In genomic region chr14:92581966-92582566, GRCh38 we compare ENCODE assay signal across 20 cellular contexts.
DNase-seq lines count a peak whose midpoint lies in the region; ATAC-seq and TF ChIP-seq lines count a peak whose summit lies in the region.
"Had no signal": no experiment of that assay in that cellular context is flagged by ENCODE, and none has a peak within 500 bp of the region (broad histone marks: within the 10 kb centered on the region; RNA-seq: fewer than 3 reads in every experiment).

No MANE protein-coding gene starts in this region.

- WGBS in spleen, 5 donors, result 62 to 71% (median 66%) methylated on average over 11 of the region's 11 CpGs
- no CpG with 5 or more reads among the region's 11 CpGs for WGBS in H9 (ENCODE audit: extremely low coverage, insufficient read length, low lambda C conversion rate)

- no peak for DNase-seq in CD8-positive, alpha-beta memory T cell
- DNase-seq in activated naive CD8-positive, alpha-beta T cell treated with anti-CD3 and anti-CD28 coated beads for 36 hours, result no peak
- DNase-seq in spleen (peak; percentile 29), H9 (no peak), DMS153 treated with DMSO at 0.1 percent for 48 hours (lab: John Stamatoyannopoulos, UW; ENCODE audit: unreplicated experiment) (no peak)
- DNase-seq: activated CD4-positive, alpha-beta T cell treated with anti-CD3 and anti-CD28 coated beads, Interleukin-2, amount 10 ng/mL, durations not matched to agents 7 days and 5 days; activated T-cell treated with anti-CD3 and anti-CD28 coated beads, Interleukin-2, amount 50 U/mL, for 4 hours; adrenal gland; AML-193; caudate nucleus; GF-D8; GM23248; NCI-H187 treated with DMSO at 0.1 percent for 48 hours; NCI-H446; nucleus accumbens had no signal

- H3K4me3 Mint-ChIP-seq in CD8-positive, alpha-beta memory T cell, result peak overlapping the region in 6 of 7 donors; percentile 65 to 81 (median 70)
- no peak overlapping the region for H3K4me3 Mint-ChIP-seq in activated naive CD8-positive, alpha-beta T cell treated with anti-CD3 and anti-CD28 coated beads for 36 hours
- H3K4me3 Mint-ChIP-seq in H9, result no peak overlapping the region
- H3K4me3 Mint-ChIP-seq: activated CD4-positive, alpha-beta T cell treated with anti-CD3 and anti-CD28 coated beads, Interleukin-2, amount 10 ng/mL, durations not matched to agents 7 days and 5 days; activated T-cell treated with anti-CD3 and anti-CD28 coated beads, Interleukin-2, amount 50 U/mL, for 4 hours had no signal

- H3K79me2 ChIP-seq in H9 (ENCODE audit: insufficient read depth, low read length), result no peaks in the 10 kb centered on the region

- ATAC-seq in GM18867 (IDR thresholded peaks at IDR 0.05; ENCODE audit: unreplicated experiment) (peak; percentile 26), HG03460 (IDR thresholded peaks at IDR 0.05; ENCODE audit: unreplicated experiment) (no peak)
- ATAC-seq: activated T-cell treated with anti-CD3 and anti-CD28 coated beads, Interleukin-2, amount 50 U/mL, for 4 hours had no signal

- no peaks in the 10 kb centered on the region for H4K20me1 ChIP-seq in H9 (ENCODE audit: control insufficient read depth, insufficient read depth, insufficient read length)

- H3K27ac Mint-ChIP-seq in CD8-positive, alpha-beta memory T cell, result peak overlapping the region; percentile 66 to 93 (median 90)
- peak overlapping the region; percentile 90 for H3K27ac Mint-ChIP-seq in activated naive CD8-positive, alpha-beta T cell treated with anti-CD3 and anti-CD28 coated beads for 36 hours
- no peak overlapping the region for H3K27ac Mint-ChIP-seq in H9

- TF ChIP-seq CTCF in spleen (IDR thresholded peaks at IDR 0.05 in 8 of 11, conservative IDR thresholded peaks at IDR 0.05 in 3 of 11) (no peak), H9 (conservative IDR thresholded peaks at IDR 0.05) (no peak)

- H3K27me3 ChIP-seq in CD8-positive, alpha-beta memory T cell (ENCODE audit: insufficient read depth, low read length, poor library complexity, severe bottlenecking), result no peaks in the 10 kb centered on the region
- H3K27me3 ChIP-seq in spleen (replicated peaks in 1 of 7) (no peaks in the 10 kb centered on the region), H9 (ENCODE audit: insufficient read depth, low read length) (no peaks in the 10 kb centered on the region)
- H3K27me3 ChIP-seq: adrenal gland, esophagus muscularis mucosa, right atrium auricular region had no signal

- no peaks in the 10 kb centered on the region for H3K9me3 Mint-ChIP-seq in CD8-positive, alpha-beta memory T cell
- peaks cover 7% of the 10 kb centered on the region for H3K9me3 Mint-ChIP-seq in activated naive CD8-positive, alpha-beta T cell treated with anti-CD3 and anti-CD28 coated beads for 36 hours
- H3K9me3 Mint-ChIP-seq in H9, result peaks cover 0 to 5% of the 10 kb centered on the region in 2 experiments; a peak in 3 of 5 replicates
- H3K9me3 Mint-ChIP-seq: activated T-cell treated with anti-CD3 and anti-CD28 coated beads, Interleukin-2, amount 50 U/mL, for 4 hours had no signal

- H4K5ac ChIP-seq in H9 (ENCODE audit: insufficient read length, low read depth, low read length), result no peak overlapping the region

- TF ChIP-seq POLR2A in spleen (IDR thresholded peaks at IDR 0.05), result no peak

- H3K4me3 ChIP-seq in CD8-positive, alpha-beta memory T cell (ENCODE audit: low read length), result no peak overlapping the region
- no peak overlapping the region for H3K4me3 ChIP-seq in spleen
- H3K4me3 ChIP-seq: adrenal gland, esophagus muscularis mucosa, GM23248, right atrium auricular region had no signal

- no peak overlapping the region for H2BK120ac ChIP-seq in H9 (ENCODE audit: low read depth, low read length, poor library complexity, severe bottlenecking)

- no peak overlapping the region for H4K8ac ChIP-seq in H9 (replicated peaks; ENCODE audit: insufficient read length, low read depth, low read length)

- H3K18ac ChIP-seq in H9 (ENCODE audit: insufficient read length, low read depth, low read length), result no peak overlapping the region

- H3T11ph ChIP-seq in H9 (ENCODE audit: low read length), result no peak overlapping the region

- H3K27me3 Mint-ChIP-seq in CD8-positive, alpha-beta memory T cell, result no peaks in the 10 kb centered on the region
- H3K27me3 Mint-ChIP-seq in activated naive CD8-positive, alpha-beta T cell treated with anti-CD3 and anti-CD28 coated beads for 36 hours, result no peaks in the 10 kb centered on the region
- H3K27me3 Mint-ChIP-seq in H9 (ENCODE audit: low read depth), result peaks cover 1% of the 10 kb centered on the region

- no peak overlapping the region for H2BK15ac ChIP-seq in H9 (ENCODE audit: low read depth, low read length)

- H3K4me1 ChIP-seq in CD8-positive, alpha-beta memory T cell (ENCODE audit: insufficient read depth, low read length), result peaks cover 93% of the 10 kb centered on the region
- H3K4me1 ChIP-seq in spleen (peaks cover 11 to 89% (median 65%) of the 10 kb centered on the region in 6 donors), H9 (ENCODE audit: insufficient read depth, low read length) (no peaks in the 10 kb centered on the region; the same call in 1 of the 2 replicates)

- no peak overlapping the region for H2BK5ac ChIP-seq in H9 (ENCODE audit: insufficient read length, low read length)

- H3K9me3 ChIP-seq in CD8-positive, alpha-beta memory T cell (ENCODE audit: low read length), result no peaks in the 10 kb centered on the region
- H3K9me3 ChIP-seq in spleen (no peaks in the 10 kb centered on the region), H9 (ENCODE audit: control insufficient read depth, low read depth, low read length) (no peaks in the 10 kb centered on the region)
- H3K9me3 ChIP-seq: adrenal gland, esophagus muscularis mucosa, right atrium auricular region had no signal

- peaks cover 94 to 97% (median 96%) of the 10 kb centered on the region in 3 donors for H3K4me1 Mint-ChIP-seq in CD8-positive, alpha-beta memory T cell
- H3K4me1 Mint-ChIP-seq in activated naive CD8-positive, alpha-beta T cell treated with anti-CD3 and anti-CD28 coated beads for 36 hours, result peaks cover 90% of the 10 kb centered on the region
- H3K4me1 Mint-ChIP-seq in H9, result no peaks in the 10 kb centered on the region

- no peak overlapping the region for H3K23ac ChIP-seq in H9 (ENCODE audit: insufficient read length, low read depth, low read length)

- H3K36me3 ChIP-seq in CD8-positive, alpha-beta memory T cell (ENCODE audit: insufficient read depth, low read length), result no peaks in the 10 kb centered on the region
- H3K36me3 ChIP-seq in spleen, result peaks cover 0 to 82% (median 29%) of the 10 kb centered on the region in 6 donors

- no peak overlapping the region for H2BK12ac ChIP-seq in H9 (ENCODE audit: insufficient read length, low read depth, low read length)

- peaks cover 4 to 30% (median 18%) of the 10 kb centered on the region in 3 donors for H3K36me3 Mint-ChIP-seq in CD8-positive, alpha-beta memory T cell
- peaks cover 90% of the 10 kb centered on the region for H3K36me3 Mint-ChIP-seq in activated naive CD8-positive, alpha-beta T cell treated with anti-CD3 and anti-CD28 coated beads for 36 hours
- H3K36me3 Mint-ChIP-seq in H9 (ENCODE audit: insufficient read depth in 1 of 3, low read depth in 3 of 3), result peaks cover 0 to 7% (median 0%) of the 10 kb centered on the region in 3 experiments; a peak in 2 of 7 replicates

- POLR2A ChIA-PET in CD8-positive, alpha-beta memory T cell (lab: Charles Lee), result no interaction called here

- H3K56ac ChIP-seq in H9 (ENCODE audit: insufficient read length, low read depth, low read length), result no peak overlapping the region

- no peak overlapping the region for H2AK5ac ChIP-seq in H9 (ENCODE audit: insufficient read length, low read length)

- H3K79me1 ChIP-seq in H9 (ENCODE audit: insufficient read depth, low read depth, low read length, poor library complexity, severe bottlenecking), result no peaks in the 10 kb centered on the region

- no peak overlapping the region for H4K91ac ChIP-seq in H9 (ENCODE audit: insufficient read length, low read depth, low read length)

- H2AFZ ChIP-seq in H9 (ENCODE audit: low read length), result no peak overlapping the region
- H2AFZ ChIP-seq: GM23248 had no signal

- intact Hi-C loops in spleen (cut with DNase I; ENCODE audit: low total_unique reads), result no loop called here

- H3K4ac ChIP-seq in H9 (ENCODE audit: low read depth, low read length), result no peak overlapping the region

- H3K4me2 ChIP-seq in H9 (ENCODE audit: insufficient read depth, insufficient read length, low read length), result no peak overlapping the region

- no peak overlapping the region for H2BK20ac ChIP-seq in H9 (ENCODE audit: low read depth, low read length, poor library complexity, severe bottlenecking)

- H3K23me2 ChIP-seq in H9 (ENCODE audit: insufficient read length, low read depth, low read length, poor library complexity, severe bottlenecking), result no peaks in the 10 kb centered on the region

- H3K14ac ChIP-seq in H9 (ENCODE audit: insufficient read depth, low read length), result no peak overlapping the region

- H3K27ac ChIP-seq in CD8-positive, alpha-beta memory T cell (ENCODE audit: low read depth, low read length), result no peak overlapping the region
- H3K27ac ChIP-seq in spleen, result peak overlapping the region in 5 of 8 donors; percentile 11 to 75 (median 59)
- no peak overlapping the region for H3K27ac ChIP-seq in H9 (ENCODE audit: insufficient read length, low read depth, low read length)
- H3K27ac ChIP-seq: adrenal gland, esophagus muscularis mucosa, GM23248, right atrium auricular region, RWPE1 had no signal

- no peak overlapping the region for H3K9ac ChIP-seq in H9 (ENCODE audit: extremely low read depth, insufficient read length, low read length)
- H3K9ac ChIP-seq: GM23248 had no signal

- CTCF ChIA-PET in CD8-positive, alpha-beta memory T cell (lab: Charles Lee), result no interaction called here

Comparison
In these comparisons a context has a peak if more than half of its experiments do, and no peak if none do; other contexts are left out.
1. H3K27ac ChIP-seq: peak in spleen (5 of 8); none in CD8-positive, alpha-beta memory T cell (single experiment) and H9 (single experiment).
2. H3K27ac Mint-ChIP-seq: peak in CD8-positive, alpha-beta memory T cell (8 of 8) and activated naive CD8-positive, alpha-beta T cell treated with anti-CD3 and anti-CD28 coated beads for 36 hours (single experiment); none in H9 (0 of 3).
3. H3K4me3 Mint-ChIP-seq: peak in CD8-positive, alpha-beta memory T cell (6 of 7); none in activated naive CD8-positive, alpha-beta T cell treated with anti-CD3 and anti-CD28 coated beads for 36 hours (single experiment) and H9 (0 of 2).